ENCODE assay signal across 2 cellular contexts in the genomic region with DNA sequence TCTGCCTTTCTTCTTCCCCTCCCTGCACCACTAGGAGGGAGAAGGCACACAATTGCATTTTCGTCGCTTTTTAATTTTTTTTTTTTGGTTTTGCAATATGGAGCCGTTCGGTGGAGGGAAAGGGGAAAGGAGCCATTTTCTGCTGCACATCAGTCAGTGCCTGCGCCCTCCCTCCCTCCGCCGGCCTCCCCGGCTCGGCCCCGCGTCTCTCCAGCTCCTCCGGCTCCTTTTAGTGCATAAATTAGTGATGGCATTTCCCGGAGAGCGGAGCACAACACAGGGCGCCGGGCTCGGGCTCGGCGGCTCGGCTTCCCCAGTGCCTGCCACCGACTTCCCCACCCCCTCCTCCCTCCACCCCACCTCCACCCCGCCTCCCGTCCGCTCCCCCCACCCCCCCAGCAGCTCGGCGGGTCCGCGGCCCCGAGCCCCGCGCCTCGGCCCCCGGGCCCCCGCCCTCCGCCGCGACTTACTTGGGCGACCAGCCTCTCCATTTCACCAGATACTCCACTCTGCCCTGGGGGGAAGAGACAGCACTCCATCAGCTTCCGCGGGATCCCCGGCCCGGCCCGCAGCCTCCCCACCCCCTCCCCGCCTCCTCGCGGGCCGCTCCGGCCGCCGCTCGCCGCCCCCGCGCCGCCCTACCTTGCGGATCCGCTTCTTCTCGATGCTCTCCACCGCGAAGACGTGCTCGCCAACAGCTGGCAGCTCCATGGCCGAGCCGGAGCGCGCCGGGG.
TF ChIP-seq lines count a peak whose summit lies in the region.

No MANE protein-coding gene starts in this region.

TF ChIP-seq in Ishikawa, 13 proteins besides CTCF, POLR2A, EP300 and RAD21:
- TF ChIP-seq FOXM1 (IDR thresholded peaks at IDR 0.05; ENCODE audit: borderline replicate concordance, low read depth) (no peak), NFIC (IDR thresholded peaks at IDR 0.05) (no peak), TEAD4 (IDR thresholded peaks at IDR 0.05) (0 out of 2 replicates have a peak, but pooled peaks have one; percentile 14), YY1 (IDR thresholded peaks at IDR 0.05; ENCODE audit: low read depth) (peak; percentile 82), TAF1 (IDR thresholded peaks at IDR 0.05; ENCODE audit: low read depth) (no peak; the same call in 1 of the 2 replicates), TCF12 (IDR thresholded peaks at IDR 0.05; ENCODE audit: low read depth) (no peak), EGR1 (IDR thresholded peaks at IDR 0.05) (peak; percentile 74), CEBPB (IDR thresholded peaks at IDR 0.05) (peak; percentile 36; the same call in 1 of the 2 replicates), ZBTB7A (IDR thresholded peaks at IDR 0.05; ENCODE audit: low read depth) (no peak), CREB1 (IDR thresholded peaks at IDR 0.05; ENCODE audit: low read depth) (0 out of 2 replicates have a peak, but pooled peaks have one; percentile 6)
- TF ChIP-seq, protein P1, sequence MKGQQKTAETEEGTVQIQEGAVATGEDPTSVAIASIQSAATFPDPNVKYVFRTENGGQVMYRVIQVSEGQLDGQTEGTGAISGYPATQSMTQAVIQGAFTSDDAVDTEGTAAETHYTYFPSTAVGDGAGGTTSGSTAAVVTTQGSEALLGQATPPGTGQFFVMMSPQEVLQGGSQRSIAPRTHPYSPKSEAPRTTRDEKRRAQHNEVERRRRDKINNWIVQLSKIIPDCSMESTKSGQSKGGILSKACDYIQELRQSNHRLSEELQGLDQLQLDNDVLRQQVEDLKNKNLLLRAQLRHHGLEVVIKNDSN (IDR thresholded peaks at IDR 0.05) = no peak
- TF ChIP-seq, protein P2, sequence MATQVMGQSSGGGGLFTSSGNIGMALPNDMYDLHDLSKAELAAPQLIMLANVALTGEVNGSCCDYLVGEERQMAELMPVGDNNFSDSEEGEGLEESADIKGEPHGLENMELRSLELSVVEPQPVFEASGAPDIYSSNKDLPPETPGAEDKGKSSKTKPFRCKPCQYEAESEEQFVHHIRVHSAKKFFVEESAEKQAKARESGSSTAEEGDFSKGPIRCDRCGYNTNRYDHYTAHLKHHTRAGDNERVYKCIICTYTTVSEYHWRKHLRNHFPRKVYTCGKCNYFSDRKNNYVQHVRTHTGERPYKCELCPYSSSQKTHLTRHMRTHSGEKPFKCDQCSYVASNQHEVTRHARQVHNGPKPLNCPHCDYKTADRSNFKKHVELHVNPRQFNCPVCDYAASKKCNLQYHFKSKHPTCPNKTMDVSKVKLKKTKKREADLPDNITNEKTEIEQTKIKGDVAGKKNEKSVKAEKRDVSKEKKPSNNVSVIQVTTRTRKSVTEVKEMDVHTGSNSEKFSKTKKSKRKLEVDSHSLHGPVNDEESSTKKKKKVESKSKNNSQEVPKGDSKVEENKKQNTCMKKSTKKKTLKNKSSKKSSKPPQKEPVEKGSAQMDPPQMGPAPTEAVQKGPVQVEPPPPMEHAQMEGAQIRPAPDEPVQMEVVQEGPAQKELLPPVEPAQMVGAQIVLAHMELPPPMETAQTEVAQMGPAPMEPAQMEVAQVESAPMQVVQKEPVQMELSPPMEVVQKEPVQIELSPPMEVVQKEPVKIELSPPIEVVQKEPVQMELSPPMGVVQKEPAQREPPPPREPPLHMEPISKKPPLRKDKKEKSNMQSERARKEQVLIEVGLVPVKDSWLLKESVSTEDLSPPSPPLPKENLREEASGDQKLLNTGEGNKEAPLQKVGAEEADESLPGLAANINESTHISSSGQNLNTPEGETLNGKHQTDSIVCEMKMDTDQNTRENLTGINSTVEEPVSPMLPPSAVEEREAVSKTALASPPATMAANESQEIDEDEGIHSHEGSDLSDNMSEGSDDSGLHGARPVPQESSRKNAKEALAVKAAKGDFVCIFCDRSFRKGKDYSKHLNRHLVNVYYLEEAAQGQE (IDR thresholded peaks at IDR 0.05; ENCODE audit: low read depth) = no peak
- TF ChIP-seq, protein P3, sequence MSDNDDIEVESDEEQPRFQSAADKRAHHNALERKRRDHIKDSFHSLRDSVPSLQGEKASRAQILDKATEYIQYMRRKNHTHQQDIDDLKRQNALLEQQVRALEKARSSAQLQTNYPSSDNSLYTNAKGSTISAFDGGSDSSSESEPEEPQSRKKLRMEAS (IDR thresholded peaks at IDR 0.05) = no peak

TF ChIP-seq in GM12878, 131 proteins besides CTCF, POLR2A, EP300 and RAD21 (continues in another document):
- TF ChIP-seq SMAD5 (IDR thresholded peaks at IDR 0.05; ENCODE audit: low read depth) (no peak), SIX5 (IDR thresholded peaks at IDR 0.05; ENCODE audit: low read depth, low read length, severe bottlenecking) (no peak), NFYA (IDR thresholded peaks at IDR 0.05; ENCODE audit: borderline replicate concordance, low read depth, low read length) (no peak), JUNB (IDR thresholded peaks at IDR 0.05) (no peak), CREB1 (IDR thresholded peaks at IDR 0.05; ENCODE audit: low read depth) (no peak), RBBP5 (conservative IDR thresholded peaks at IDR 0.05) (no peak), MYB (IDR thresholded peaks at IDR 0.05; ENCODE audit: borderline replicate concordance, low read depth, low read length) (no peak), ATF7 (IDR thresholded peaks at IDR 0.05; ENCODE audit: low read depth) (no peak), SRF (IDR thresholded peaks at IDR 0.05; ENCODE audit: low read depth in 2 of 2, low read length in 2 of 2) (no peak), MTA2 (IDR thresholded peaks at IDR 0.05; ENCODE audit: low read depth) (no peak), YY1 (IDR thresholded peaks at IDR 0.05; ENCODE audit: low read depth, low read length) (peak; percentile 89), ZNF384 (IDR thresholded peaks at IDR 0.05; ENCODE audit: borderline replicate concordance, low read depth, low read length) (peak; percentile 35; the same call in 1 of the 2 replicates), NBN (IDR thresholded peaks at IDR 0.05) (peak; percentile 40; the same call in 1 of the 2 replicates), CREM (IDR thresholded peaks at IDR 0.05; ENCODE audit: low read depth) (no peak), MEF2B (IDR thresholded peaks at IDR 0.05; ENCODE audit: partially characterized antibody, poor library complexity, severe bottlenecking) (no peak), ASH2L (IDR thresholded peaks at IDR 0.05; ENCODE audit: borderline replicate concordance, low read depth) (no peak), SUPT20H (IDR thresholded peaks at IDR 0.05; ENCODE audit: borderline replicate concordance, control insufficient read depth, low read depth, low read length) (no peak), BCL11A (IDR thresholded peaks at IDR 0.05; ENCODE audit: low read depth, low read length) (no peak), MYC (IDR thresholded peaks at IDR 0.05; ENCODE audit: insufficient read depth, insufficient read length, insufficient replicate concordance, low read length, severe bottlenecking) (no peak), ZNF622 (IDR thresholded peaks at IDR 0.05) (no peak), CBFB (IDR thresholded peaks at IDR 0.05; ENCODE audit: low read depth) (no peak), POU2F2 (IDR thresholded peaks at IDR 0.05; ENCODE audit: borderline replicate concordance, low read depth, low read length) (peak; percentile 33; the same call in 1 of the 3 replicates), EGR1 (IDR thresholded peaks at IDR 0.05; ENCODE audit: borderline replicate concordance in 1 of 2, low read depth in 2 of 2, low read length in 2 of 2) (peak in 1 of 2 experiments; percentile 76; a peak in 2 of 3 replicates), RB1 (IDR thresholded peaks at IDR 0.05; ENCODE audit: borderline replicate concordance) (no peak), SREBF1 (IDR thresholded peaks at IDR 0.05; ENCODE audit: low read length) (no peak), SIN3A (IDR thresholded peaks at IDR 0.05; ENCODE audit: low read depth, low read length) (peak; percentile 33; the same call in 1 of the 2 replicates), HDAC2 (IDR thresholded peaks at IDR 0.05) (0 out of 2 replicates have a peak, but pooled peaks have one; percentile 10), FOXK2 (IDR thresholded peaks at IDR 0.05) (no peak), CHD1 (IDR thresholded peaks at IDR 0.05; ENCODE audit: low read depth, low read length) (no peak; the same call in 1 of the 2 replicates), PAX8 (IDR thresholded peaks at IDR 0.05) (no peak)
- TF ChIP-seq, protein P4, sequence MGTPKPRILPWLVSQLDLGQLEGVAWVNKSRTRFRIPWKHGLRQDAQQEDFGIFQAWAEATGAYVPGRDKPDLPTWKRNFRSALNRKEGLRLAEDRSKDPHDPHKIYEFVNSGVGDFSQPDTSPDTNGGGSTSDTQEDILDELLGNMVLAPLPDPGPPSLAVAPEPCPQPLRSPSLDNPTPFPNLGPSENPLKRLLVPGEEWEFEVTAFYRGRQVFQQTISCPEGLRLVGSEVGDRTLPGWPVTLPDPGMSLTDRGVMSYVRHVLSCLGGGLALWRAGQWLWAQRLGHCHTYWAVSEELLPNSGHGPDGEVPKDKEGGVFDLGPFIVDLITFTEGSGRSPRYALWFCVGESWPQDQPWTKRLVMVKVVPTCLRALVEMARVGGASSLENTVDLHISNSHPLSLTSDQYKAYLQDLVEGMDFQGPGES (IDR thresholded peaks at IDR 0.05) = no peak
- TF ChIP-seq, protein P5, sequence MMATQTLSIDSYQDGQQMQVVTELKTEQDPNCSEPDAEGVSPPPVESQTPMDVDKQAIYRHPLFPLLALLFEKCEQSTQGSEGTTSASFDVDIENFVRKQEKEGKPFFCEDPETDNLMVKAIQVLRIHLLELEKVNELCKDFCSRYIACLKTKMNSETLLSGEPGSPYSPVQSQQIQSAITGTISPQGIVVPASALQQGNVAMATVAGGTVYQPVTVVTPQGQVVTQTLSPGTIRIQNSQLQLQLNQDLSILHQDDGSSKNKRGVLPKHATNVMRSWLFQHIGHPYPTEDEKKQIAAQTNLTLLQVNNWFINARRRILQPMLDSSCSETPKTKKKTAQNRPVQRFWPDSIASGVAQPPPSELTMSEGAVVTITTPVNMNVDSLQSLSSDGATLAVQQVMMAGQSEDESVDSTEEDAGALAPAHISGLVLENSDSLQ (IDR thresholded peaks at IDR 0.05) = peak; percentile 29; the same call in 1 of the 2 replicates
- TF ChIP-seq, protein P6, sequence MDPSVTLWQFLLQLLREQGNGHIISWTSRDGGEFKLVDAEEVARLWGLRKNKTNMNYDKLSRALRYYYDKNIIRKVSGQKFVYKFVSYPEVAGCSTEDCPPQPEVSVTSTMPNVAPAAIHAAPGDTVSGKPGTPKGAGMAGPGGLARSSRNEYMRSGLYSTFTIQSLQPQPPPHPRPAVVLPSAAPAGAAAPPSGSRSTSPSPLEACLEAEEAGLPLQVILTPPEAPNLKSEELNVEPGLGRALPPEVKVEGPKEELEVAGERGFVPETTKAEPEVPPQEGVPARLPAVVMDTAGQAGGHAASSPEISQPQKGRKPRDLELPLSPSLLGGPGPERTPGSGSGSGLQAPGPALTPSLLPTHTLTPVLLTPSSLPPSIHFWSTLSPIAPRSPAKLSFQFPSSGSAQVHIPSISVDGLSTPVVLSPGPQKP (IDR thresholded peaks at IDR 0.05; ENCODE audit: low read depth, low read length) = no peak
- TF ChIP-seq, protein P1 (IDR thresholded peaks at IDR 0.05; ENCODE audit: borderline replicate concordance, extremely low read length, insufficient read depth, low read depth, low read length) = no peak
- TF ChIP-seq, protein P7, sequence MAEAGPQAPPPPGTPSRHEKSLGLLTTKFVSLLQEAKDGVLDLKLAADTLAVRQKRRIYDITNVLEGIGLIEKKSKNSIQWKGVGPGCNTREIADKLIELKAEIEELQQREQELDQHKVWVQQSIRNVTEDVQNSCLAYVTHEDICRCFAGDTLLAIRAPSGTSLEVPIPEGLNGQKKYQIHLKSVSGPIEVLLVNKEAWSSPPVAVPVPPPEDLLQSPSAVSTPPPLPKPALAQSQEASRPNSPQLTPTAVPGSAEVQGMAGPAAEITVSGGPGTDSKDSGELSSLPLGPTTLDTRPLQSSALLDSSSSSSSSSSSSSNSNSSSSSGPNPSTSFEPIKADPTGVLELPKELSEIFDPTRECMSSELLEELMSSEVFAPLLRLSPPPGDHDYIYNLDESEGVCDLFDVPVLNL (IDR thresholded peaks at IDR 0.05; ENCODE audit: low read depth, low read length) = no peak
- TF ChIP-seq, protein P8, sequence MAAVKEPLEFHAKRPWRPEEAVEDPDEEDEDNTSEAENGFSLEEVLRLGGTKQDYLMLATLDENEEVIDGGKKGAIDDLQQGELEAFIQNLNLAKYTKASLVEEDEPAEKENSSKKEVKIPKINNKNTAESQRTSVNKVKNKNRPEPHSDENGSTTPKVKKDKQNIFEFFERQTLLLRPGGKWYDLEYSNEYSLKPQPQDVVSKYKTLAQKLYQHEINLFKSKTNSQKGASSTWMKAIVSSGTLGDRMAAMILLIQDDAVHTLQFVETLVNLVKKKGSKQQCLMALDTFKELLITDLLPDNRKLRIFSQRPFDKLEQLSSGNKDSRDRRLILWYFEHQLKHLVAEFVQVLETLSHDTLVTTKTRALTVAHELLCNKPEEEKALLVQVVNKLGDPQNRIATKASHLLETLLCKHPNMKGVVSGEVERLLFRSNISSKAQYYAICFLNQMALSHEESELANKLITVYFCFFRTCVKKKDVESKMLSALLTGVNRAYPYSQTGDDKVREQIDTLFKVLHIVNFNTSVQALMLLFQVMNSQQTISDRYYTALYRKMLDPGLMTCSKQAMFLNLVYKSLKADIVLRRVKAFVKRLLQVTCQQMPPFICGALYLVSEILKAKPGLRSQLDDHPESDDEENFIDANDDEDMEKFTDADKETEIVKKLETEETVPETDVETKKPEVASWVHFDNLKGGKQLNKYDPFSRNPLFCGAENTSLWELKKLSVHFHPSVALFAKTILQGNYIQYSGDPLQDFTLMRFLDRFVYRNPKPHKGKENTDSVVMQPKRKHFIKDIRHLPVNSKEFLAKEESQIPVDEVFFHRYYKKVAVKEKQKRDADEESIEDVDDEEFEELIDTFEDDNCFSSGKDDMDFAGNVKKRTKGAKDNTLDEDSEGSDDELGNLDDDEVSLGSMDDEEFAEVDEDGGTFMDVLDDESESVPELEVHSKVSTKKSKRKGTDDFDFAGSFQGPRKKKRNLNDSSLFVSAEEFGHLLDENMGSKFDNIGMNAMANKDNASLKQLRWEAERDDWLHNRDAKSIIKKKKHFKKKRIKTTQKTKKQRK (IDR thresholded peaks at IDR 0.05; ENCODE audit: low read depth, low read length) = no peak
- TF ChIP-seq, protein P9, sequence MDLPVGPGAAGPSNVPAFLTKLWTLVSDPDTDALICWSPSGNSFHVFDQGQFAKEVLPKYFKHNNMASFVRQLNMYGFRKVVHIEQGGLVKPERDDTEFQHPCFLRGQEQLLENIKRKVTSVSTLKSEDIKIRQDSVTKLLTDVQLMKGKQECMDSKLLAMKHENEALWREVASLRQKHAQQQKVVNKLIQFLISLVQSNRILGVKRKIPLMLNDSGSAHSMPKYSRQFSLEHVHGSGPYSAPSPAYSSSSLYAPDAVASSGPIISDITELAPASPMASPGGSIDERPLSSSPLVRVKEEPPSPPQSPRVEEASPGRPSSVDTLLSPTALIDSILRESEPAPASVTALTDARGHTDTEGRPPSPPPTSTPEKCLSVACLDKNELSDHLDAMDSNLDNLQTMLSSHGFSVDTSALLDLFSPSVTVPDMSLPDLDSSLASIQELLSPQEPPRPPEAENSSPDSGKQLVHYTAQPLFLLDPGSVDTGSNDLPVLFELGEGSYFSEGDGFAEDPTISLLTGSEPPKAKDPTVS (IDR thresholded peaks at IDR 0.05; ENCODE audit: low read depth, low read length) = no peak
- TF ChIP-seq, protein P10, sequence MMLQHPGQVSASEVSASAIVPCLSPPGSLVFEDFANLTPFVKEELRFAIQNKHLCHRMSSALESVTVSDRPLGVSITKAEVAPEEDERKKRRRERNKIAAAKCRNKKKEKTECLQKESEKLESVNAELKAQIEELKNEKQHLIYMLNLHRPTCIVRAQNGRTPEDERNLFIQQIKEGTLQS (IDR thresholded peaks at IDR 0.05; ENCODE audit: borderline replicate concordance, extremely low read depth, low read depth, low read length) = no peak
